28 cellular contexts compared by ENCODE assay signal in the genomic region with DNA sequence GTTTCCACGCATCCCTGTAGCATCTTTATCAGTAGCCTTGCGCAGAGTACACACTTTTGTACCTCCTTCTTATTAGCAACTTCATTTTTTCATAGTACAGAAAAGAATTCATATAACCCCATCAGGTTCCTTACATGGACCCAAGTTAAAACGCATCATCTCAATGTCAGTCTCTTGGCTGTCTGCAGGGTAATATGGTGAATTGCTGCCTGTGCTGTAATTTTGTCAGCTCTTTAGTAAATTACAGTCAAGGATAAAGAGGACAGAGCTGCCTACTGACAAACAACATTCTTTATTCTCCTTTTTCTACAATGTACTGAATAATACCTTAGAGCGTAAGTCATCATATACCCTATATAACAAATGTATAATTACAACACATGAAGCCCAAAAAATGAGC.
"Had no signal": no experiment of that assay in that cellular context is flagged by ENCODE, and none has a peak within 500 bp of the region (broad histone marks: within the 10 kb centered on the region; RNA-seq: fewer than 3 reads in every experiment).

No MANE protein-coding gene starts in this region.

- FAIRE-seq: astrocyte, bronchial epithelial cell, endometrium, endothelial cell of umbilical vein had no signal

- DNase-seq: activated CD4-positive, alpha-beta memory T cell treated with anti-CD3 and anti-CD28 coated beads, Interleukin-2, amount 10 ng/mL, durations not matched to agents 7 days and 5 days; activated CD4-positive, alpha-beta T cell treated with anti-CD3 and anti-CD28 coated beads for 1 hour; activated CD4-positive, alpha-beta T cell treated with anti-CD3 and anti-CD28 coated beads for 4 hours; activated CD4-positive, alpha-beta T cell treated with anti-CD3 and anti-CD28 coated beads, Interleukin-2, amount 10 ng/mL, durations not matched to agents 7 days and 5 days; activated CD4-positive, alpha-beta T cell treated with anti-CD3 and anti-CD28 coated beads, Interleukin-2, amount 50 U/mL, for 4 hours; activated CD8-positive, alpha-beta memory T cell treated with anti-CD3 and anti-CD28 coated beads, Interleukin-2, amount 50 U/mL, for 48 hours; activated gamma-delta T cell; activated naive CD4-positive, alpha-beta T cell treated with anti-CD3 and anti-CD28 coated beads, Interleukin-2, amount 50 U/mL, for 16 hours; activated naive CD4-positive, alpha-beta T cell treated with Interleukin-2 at 50 U/mL for 16 hours; activated T-cell treated with anti-CD3 and anti-CD28 coated beads for 4 hours; activated T-cell treated with anti-CD3 and anti-CD28 coated beads, Interleukin-2, amount 50 U/mL, for 24 hours; activated T-cell treated with anti-CD3 and anti-CD28 coated beads, Interleukin-2, amount 50 U/mL, for 72 hours; amniotic stem cell; anterior cingulate cortex; brain microvascular endothelial cell; effector CD4-positive, alpha-beta T cell; esophagus squamous epithelium; foreskin melanocyte; heart right ventricle; T-helper 2 cell had no signal

- H3K4me2 ChIP-seq: hepatocyte had no signal

- H3K79me2 ChIP-seq: hepatocyte had no signal

- H3K4me1 ChIP-seq: esophagus squamous epithelium, gastroesophageal sphincter, heart right ventricle had no signal

- H3K36me3 ChIP-seq: brain microvascular endothelial cell, esophagus squamous epithelium, gastroesophageal sphincter, heart right ventricle had no signal

- H3K4me3 ChIP-seq: coronary artery, esophagus squamous epithelium, gastroesophageal sphincter, heart right ventricle, hepatocyte had no signal

- H3K9me3 ChIP-seq: esophagus squamous epithelium, gastroesophageal sphincter, heart right ventricle had no signal

- H3K27ac ChIP-seq: brain microvascular endothelial cell, coronary artery, epithelial cell of prostate, esophagus squamous epithelium, gastroesophageal sphincter, heart right ventricle, hepatocyte had no signal

- ATAC-seq: activated T-cell treated with anti-CD3 and anti-CD28 coated beads, Interleukin-2, amount 50 U/mL, for 72 hours; gastroesophageal sphincter; heart right ventricle had no signal

- H2AFZ ChIP-seq: hepatocyte had no signal

- H3K27me3 ChIP-seq: brain microvascular endothelial cell, esophagus squamous epithelium, gastroesophageal sphincter, hepatocyte had no signal
